11 cellular contexts compared by ENCODE assay signal in genomic region chr7:17297243-17297642, GRCh38. TPM values are rescaled to one million over a fixed set of nuclear protein-coding genes. Genes with fewer than 3 reads are reported as not detected.
A peak's percentile ranks its signal among the peaks of the same experiment; 100 is the strongest.
DNase-seq lines count a peak whose midpoint lies in the region; ATAC-seq, FAIRE-seq and TF ChIP-seq lines count a peak whose summit lies in the region.
"Had no signal": no experiment of that assay in that cellular context is flagged by ENCODE, and none has a peak within 500 bp of the region (broad histone marks: within the 10 kb centered on the region; RNA-seq: fewer than 3 reads in every experiment).

No MANE protein-coding gene starts in this region.

- H3K4me1 ChIP-seq in tibial nerve = peaks cover 0 to 23% (median 1%) of the 10 kb centered on the region in 4 donors

- H3K4me3 Mint-ChIP-seq in activated naive CD4-positive, alpha-beta T cell treated with anti-CD3 and anti-CD28 coated beads, Interleukin-2, amount 50 U/mL, for 24 hours = peak overlapping the region; percentile 99
- H3K4me3 Mint-ChIP-seq in activated T-helper 17 cell treated with anti-CD3 and anti-CD28 coated beads, Interleukin-2, amount 50 U/mL, for 72 hours = no peak overlapping the region
- H3K4me3 Mint-ChIP-seq in memory B cell = peak overlapping the region; percentile 46

- FAIRE-seq in RCC 7860 (lab: Jason Lieb, UNC) = no peak

- no peak for TF ChIP-seq CTCF in tibial nerve (IDR thresholded peaks at IDR 0.05)

- no peaks in the 10 kb centered on the region for H3K36me3 ChIP-seq in tibial nerve

- H3K4me1 Mint-ChIP-seq in activated naive CD4-positive, alpha-beta T cell treated with anti-CD3 and anti-CD28 coated beads, Interleukin-2, amount 50 U/mL, for 24 hours = peaks cover 19% of the 10 kb centered on the region
- peaks cover 20% of the 10 kb centered on the region for H3K4me1 Mint-ChIP-seq in activated T-helper 17 cell treated with anti-CD3 and anti-CD28 coated beads, Interleukin-2, amount 50 U/mL, for 72 hours
- H3K4me1 Mint-ChIP-seq in memory B cell = peaks cover 23% of the 10 kb centered on the region

- H3K27me3 ChIP-seq in tibial nerve = no peaks in the 10 kb centered on the region

- peak overlapping the region; percentile 11 to 89 (median 12) for H3K4me3 ChIP-seq in tibial nerve
- H3K4me3 ChIP-seq: lung had no signal

- peaks cover 3% of the 10 kb centered on the region for H3K36me3 Mint-ChIP-seq in activated naive CD4-positive, alpha-beta T cell treated with anti-CD3 and anti-CD28 coated beads, Interleukin-2, amount 50 U/mL, for 24 hours
- H3K36me3 Mint-ChIP-seq in activated T-helper 17 cell treated with anti-CD3 and anti-CD28 coated beads, Interleukin-2, amount 50 U/mL, for 72 hours (ENCODE audit: low read depth) = peaks cover 13% of the 10 kb centered on the region
- peaks cover 2% of the 10 kb centered on the region for H3K36me3 Mint-ChIP-seq in memory B cell

- H3K27ac ChIP-seq in tibial nerve = peak overlapping the region; percentile 82 to 98 (median 94)

- no peaks in the 10 kb centered on the region for H3K9me3 ChIP-seq in tibial nerve

- no peaks in the 10 kb centered on the region for H3K27me3 Mint-ChIP-seq in activated naive CD4-positive, alpha-beta T cell treated with anti-CD3 and anti-CD28 coated beads, Interleukin-2, amount 50 U/mL, for 24 hours
- no peaks in the 10 kb centered on the region for H3K27me3 Mint-ChIP-seq in activated T-helper 17 cell treated with anti-CD3 and anti-CD28 coated beads, Interleukin-2, amount 50 U/mL, for 72 hours
- no peaks in the 10 kb centered on the region for H3K27me3 Mint-ChIP-seq in memory B cell

- DNase-seq in activated naive CD4-positive, alpha-beta T cell treated with Interleukin-2 at 50 U/mL for 16 hours = no peak
- DNase-seq in memory B cell (ENCODE audit: low spot score in 2 of 2) = no peak
- DNase-seq in tibial nerve (ENCODE audit: low spot score in 2 of 2) = no peak
- DNase-seq in RCC 7860 (ENCODE audit: low spot score) = no peak
- DNase-seq in erythroblast (lab: John Stamatoyannopoulos, UW) = no peak
- DNase-seq: cortex of kidney, NCI-H2081 treated with DMSO at 0.1 percent for 48 hours had no signal

- TF ChIP-seq EP300 in tibial nerve (IDR thresholded peaks at IDR 0.05) = no peak

- WGBS in tibial nerve, 2 donors = 14 to 21% methylated on average over 2 of the region's 2 CpGs

- peak overlapping the region; percentile 93 for H3K27ac Mint-ChIP-seq in activated naive CD4-positive, alpha-beta T cell treated with anti-CD3 and anti-CD28 coated beads, Interleukin-2, amount 50 U/mL, for 24 hours
- H3K27ac Mint-ChIP-seq in activated T-helper 17 cell treated with anti-CD3 and anti-CD28 coated beads, Interleukin-2, amount 50 U/mL, for 72 hours = peak overlapping the region; percentile 90
- peak overlapping the region; percentile 97 for H3K27ac Mint-ChIP-seq in memory B cell

- peaks cover 8% of the 10 kb centered on the region for H3K9me3 Mint-ChIP-seq in activated naive CD4-positive, alpha-beta T cell treated with anti-CD3 and anti-CD28 coated beads, Interleukin-2, amount 50 U/mL, for 24 hours
- peaks cover 7% of the 10 kb centered on the region for H3K9me3 Mint-ChIP-seq in activated T-helper 17 cell treated with anti-CD3 and anti-CD28 coated beads, Interleukin-2, amount 50 U/mL, for 72 hours
- peaks cover 2% of the 10 kb centered on the region for H3K9me3 Mint-ChIP-seq in memory B cell

- TF ChIP-seq POLR2A in tibial nerve (IDR thresholded peaks at IDR 0.05) = no peak
- TF ChIP-seq POLR2A in erythroblast (IDR thresholded peaks at IDR 0.05; ENCODE audit: low read length) = no peak

- ATAC-seq in activated T-helper 17 cell treated with anti-CD3 and anti-CD28 coated beads, Interleukin-2, amount 50 U/mL, for 72 hours (replicated peaks) = no peak
- ATAC-seq in memory B cell (ENCODE audit: low read depth) = no peak
- ATAC-seq in SK-N-SH treated with all-trans-retinoic acid at 6 μM for 48 hours = no peak

TF ChIP-seq in SK-N-SH treated with all-trans-retinoic acid at 6 μM for 48 hours, 23 proteins besides CTCF, POLR2A, EP300 and RAD21:
- no peak for TF ChIP-seq ARNTL (CRISPR knock-in tag; IDR thresholded peaks at IDR 0.05; ENCODE audit: borderline replicate concordance, low read depth)
- no peak for TF ChIP-seq ZNF565 (CRISPR knock-in tag; conservative IDR thresholded peaks at IDR 0.05; ENCODE audit: low read depth)
- no peak for TF ChIP-seq ESRRG (CRISPR knock-in tag; IDR thresholded peaks at IDR 0.05)
- no peak for TF ChIP-seq OSR1 (CRISPR knock-in tag; IDR thresholded peaks at IDR 0.05)
- TF ChIP-seq ZFP30 (CRISPR knock-in tag; IDR thresholded peaks at IDR 0.05) = no peak
- no peak for TF ChIP-seq TOX (CRISPR knock-in tag; IDR thresholded peaks at IDR 0.05; ENCODE audit: borderline replicate concordance)
- TF ChIP-seq ZNF8 (CRISPR knock-in tag; IDR thresholded peaks at IDR 0.05) = no peak
- no peak for TF ChIP-seq GLIS3 (CRISPR knock-in tag; IDR thresholded peaks at IDR 0.05)
- TF ChIP-seq CREB5 (CRISPR knock-in tag; IDR thresholded peaks at IDR 0.05; ENCODE audit: low read depth) = no peak
- TF ChIP-seq RARB (CRISPR knock-in tag; IDR thresholded peaks at IDR 0.05) = no peak
- TF ChIP-seq TSHZ2 (CRISPR knock-in tag; IDR thresholded peaks at IDR 0.05) = no peak
- TF ChIP-seq ZFP3 (CRISPR knock-in tag; IDR thresholded peaks at IDR 0.05) = no peak
- no peak for TF ChIP-seq CSDC2 (CRISPR knock-in tag; IDR thresholded peaks at IDR 0.05)
- no peak for TF ChIP-seq ISL1 (CRISPR knock-in tag; IDR thresholded peaks at IDR 0.05)
- TF ChIP-seq BACH2 (CRISPR knock-in tag; IDR thresholded peaks at IDR 0.05; ENCODE audit: borderline replicate concordance) = no peak
- no peak for TF ChIP-seq PATZ1 (CRISPR knock-in tag; IDR thresholded peaks at IDR 0.05; ENCODE audit: borderline replicate concordance)

RNA-seq across cellular contexts. Expression of gene AHR, which starts 1.2 kb away (rescaled TPM):
- 10 to 100 TPM; 62.0 to 64.3 TPM for total RNA-seq in activated T-helper 17 cell treated with anti-CD3 and anti-CD28 coated beads, Interleukin-2, amount 50 U/mL, for 72 hours
- 100 to 1,000 TPM; 188 to 372 (median 296) TPM for total RNA-seq in tibial nerve
